ENCODE assay signal across 19 cellular contexts in genomic region chr2:146240376-146240775, GRCh38.
DNase-seq lines count a peak whose midpoint lies in the region; ATAC-seq, FAIRE-seq and TF ChIP-seq lines count a peak whose summit lies in the region.
"Had no signal": no experiment of that assay in that cellular context is flagged by ENCODE, and none has a peak within 500 bp of the region (broad histone marks: within the 10 kb centered on the region; RNA-seq: fewer than 3 reads in every experiment).

No MANE protein-coding gene starts in this region.

- no peak for TF ChIP-seq RAD21 in GM12878 (IDR thresholded peaks at IDR 0.05; ENCODE audit: insufficient read depth, low read depth, low read length)

- H3K79me2 ChIP-seq in GM12878 (ENCODE audit: control insufficient read depth, insufficient read depth, low read length) (no peaks in the 10 kb centered on the region), Karpas-422 (ENCODE audit: low read length) (no peaks in the 10 kb centered on the region)

- TF ChIP-seq POLR2A in GM12878 (IDR thresholded peaks at IDR 0.05; ENCODE audit: low read depth, low read length) (no peak), lower leg skin (IDR thresholded peaks at IDR 0.05) (no peak), gastrocnemius medialis (IDR thresholded peaks at IDR 0.05) (no peak)

- H3K9me3 ChIP-seq in left ventricle myocardium inferior (replicated peaks) (no peaks in the 10 kb centered on the region), right cardiac atrium (ENCODE audit: control insufficient read depth, low read length) (no peaks in the 10 kb centered on the region), GM12878 (replicated peaks; ENCODE audit: control insufficient read depth, insufficient read depth, low read length) (no peaks in the 10 kb centered on the region), gastrocnemius medialis (no peaks in the 10 kb centered on the region), Karpas-422 (ENCODE audit: low read length) (no peaks in the 10 kb centered on the region)

- ATAC-seq in right cardiac atrium = no peak
- ATAC-seq in GM12878 = 0 out of 3 replicates have a peak, but pooled peaks have one; percentile 23
- peak; percentile 63 for ATAC-seq in left colon
- no peak for ATAC-seq in gastrocnemius medialis
- ATAC-seq: GM23338, Panc1, Right ventricle myocardium inferior had no signal

- BruUV-seq in GM12878 (replicated peaks; lab: Mats Ljungman, UMichigan) = no TSS peak

- H2AFZ ChIP-seq in GM12878 (ENCODE audit: control insufficient read depth, low read depth, low read length) (no peak overlapping the region), Karpas-422 (ENCODE audit: low read length) (no peak overlapping the region)
- H2AFZ ChIP-seq: GM23338 had no signal

- POLR2A ChIA-PET in GM12878 (lab: Charles Lee) = interaction anchor here (1.0 kb wide), 1 partner anchor 11 kb away, joined by 3 read pairs; no protein-coding TSS in a partner anchor

- RAD21 ChIA-PET in GM12878 (lab: Charles Lee; ENCODE audit: unreplicated experiment) = no interaction called here

- TF ChIP-seq CTCF in left ventricle myocardium inferior (IDR thresholded peaks at IDR 0.05; ENCODE audit: borderline replicate concordance) (no peak), GM12878 (IDR thresholded peaks at IDR 0.05 in 2 of 3, conservative IDR thresholded peaks at IDR 0.05 in 1 of 3; ENCODE audit: control insufficient read depth in 2 of 3, extremely low read depth in 1 of 3, insufficient read depth in 1 of 3, low read depth in 3 of 3, low read length in 3 of 3) (no peak), lower leg skin (IDR thresholded peaks at IDR 0.05) (no peak), gastrocnemius medialis (IDR thresholded peaks at IDR 0.05 in 4 of 5, conservative IDR thresholded peaks at IDR 0.05 in 1 of 5) (no peak)

- H3K4me2 ChIP-seq in GM12878 (ENCODE audit: control insufficient read depth, insufficient read depth) (no peak overlapping the region), Karpas-422 (ENCODE audit: low read depth, low read length, poor library complexity, severe bottlenecking) (no peak overlapping the region)
- H3K4me2 ChIP-seq: GM23338 had no signal

- in situ Hi-C loops in GM12878 (cut with MboI) = no loop called here
- in situ Hi-C loops in gastrocnemius medialis (cut with MboI; ENCODE audit: low sequenced_read_pairs in 4 of 4) = no loop called here

- no peaks in the 10 kb centered on the region for H3K4me1 ChIP-seq in left ventricle myocardium inferior
- H3K4me1 ChIP-seq in right cardiac atrium (ENCODE audit: control insufficient read depth, insufficient read depth, low read length) = no peaks in the 10 kb centered on the region
- no peaks in the 10 kb centered on the region for H3K4me1 ChIP-seq in GM12878 (ENCODE audit: control insufficient read depth, insufficient read depth, low read length)
- H3K4me1 ChIP-seq in gastrocnemius medialis = no peaks in the 10 kb centered on the region
- H3K4me1 ChIP-seq in Karpas-422 (ENCODE audit: low read length) = no peaks in the 10 kb centered on the region

- H3K27ac ChIP-seq in left ventricle myocardium inferior (replicated peaks) (peak overlapping the region; percentile 22), right cardiac atrium (ENCODE audit: low read length) (no peak overlapping the region), GM12878 (ENCODE audit: control insufficient read depth, insufficient read depth) (no peak overlapping the region), gastrocnemius medialis (no peak overlapping the region), Karpas-422 (ENCODE audit: low read length) (no peak overlapping the region)

- H3K27me3 ChIP-seq in left ventricle myocardium inferior (ENCODE audit: low read depth) = no peaks in the 10 kb centered on the region
- no peaks in the 10 kb centered on the region for H3K27me3 ChIP-seq in right cardiac atrium (ENCODE audit: control insufficient read depth, insufficient read depth)
- H3K27me3 ChIP-seq in GM12878 (replicated peaks in 1 of 2; ENCODE audit: control insufficient read depth in 2 of 2, insufficient read depth in 2 of 2, low read length in 1 of 2) = no peaks in the 10 kb centered on the region
- H3K27me3 ChIP-seq in gastrocnemius medialis = no peaks in the 10 kb centered on the region
- H3K27me3 ChIP-seq in Karpas-422 (ENCODE audit: low read length) = no peaks in the 10 kb centered on the region

- H3K9me2 ChIP-seq in Karpas-422 (replicated peaks; ENCODE audit: insufficient read depth, low read length) = no peaks in the 10 kb centered on the region

- no peak for FAIRE-seq in GM12878 (lab: Jason Lieb, UNC)
- FAIRE-seq: A204.1 had no signal

- no peak overlapping the region for H3K4me3 ChIP-seq in left ventricle myocardium inferior
- no peak overlapping the region for H3K4me3 ChIP-seq in right cardiac atrium (ENCODE audit: low read length)
- H3K4me3 ChIP-seq in GM12878 = no peak overlapping the region
- no peak overlapping the region for H3K4me3 ChIP-seq in lower leg skin (ENCODE audit: low read depth, poor library complexity, severe bottlenecking)
- H3K4me3 ChIP-seq in gastrocnemius medialis = no peak overlapping the region
- no peak overlapping the region for H3K4me3 ChIP-seq in Karpas-422 (ENCODE audit: low read length)
- H3K4me3 ChIP-seq: GM23338 had no signal

- DNase-seq in left ventricle myocardium inferior (no peak), right cardiac atrium (no peak), GM12878 (ENCODE audit: low read depth, low spot score) (no peak), left colon (peak in 1 of 2 donors; percentile 5), lower leg skin (ENCODE audit: low spot score in 2 of 2) (no peak), gastrocnemius medialis (no peak), Karpas-422 (no peak), NCI-H1436 treated with DMSO at 0.1 percent for 48 hours (lab: John Stamatoyannopoulos, UW) (no peak)
- DNase-seq: CD4-positive, CD25-positive, alpha-beta regulatory T cell; DMS79 treated with DMSO at 0.1 percent for 48 hours; GF-D8; NCI-H1436; NCI-H2107; NCI-H226; NCI-H774 had no signal

- intact Hi-C loops in left ventricle myocardium inferior (cut with micrococcal nuclease) = no loop called here
- intact Hi-C loops in right cardiac atrium (cut with DNase I) = no loop called here
- intact Hi-C loops in GM12878 (cut with micrococcal nuclease; ENCODE audit: unreplicated experiment) = no loop called here
- intact Hi-C loops in left colon (cut with DNase I, micrococcal nuclease) = no loop called here
- intact Hi-C loops in lower leg skin (cut with DNase I; ENCODE audit: low total_unique reads) = no loop called here
- intact Hi-C loops in gastrocnemius medialis (cut with DNase I; ENCODE audit: low total_unique reads) = no loop called here

- H4K20me1 ChIP-seq in GM12878 (ENCODE audit: control insufficient read depth, insufficient read depth) (no peaks in the 10 kb centered on the region), Karpas-422 (ENCODE audit: insufficient read depth, low read depth, low read length) (no peaks in the 10 kb centered on the region)

- H3K9ac ChIP-seq in GM12878 (ENCODE audit: control insufficient read depth, insufficient read depth, low read length) (no peak overlapping the region), Karpas-422 (ENCODE audit: low read length) (no peak overlapping the region)

- CTCF ChIA-PET in GM12878 (lab: Yijun Ruan, JAX) = interaction anchor here (1.4 kb wide), 1 partner anchor 17 kb away, joined by 4 read pairs; no protein-coding TSS in a partner anchor

- H3K36me3 ChIP-seq in left ventricle myocardium inferior = no peaks in the 10 kb centered on the region
- no peaks in the 10 kb centered on the region for H3K36me3 ChIP-seq in GM12878 (ENCODE audit: control insufficient read depth in 2 of 2, insufficient read depth in 2 of 2, low read length in 1 of 2)
- no peaks in the 10 kb centered on the region for H3K36me3 ChIP-seq in gastrocnemius medialis
- no peaks in the 10 kb centered on the region for H3K36me3 ChIP-seq in Karpas-422 (ENCODE audit: insufficient read depth, low read length)

- no peak for TF ChIP-seq EP300 in GM12878 (IDR thresholded peaks at IDR 0.05; ENCODE audit: borderline replicate concordance in 1 of 2, control insufficient read depth in 1 of 2, low read depth in 2 of 2, low read length in 2 of 2)

- SMC1A ChIA-PET in GM12878 (lab: Charles Lee; ENCODE audit: uncharacterized antibody, unreplicated experiment) = interaction anchor here (0.8 to 1.4 kb wide), 4 partner anchors 9 to 27 kb away, joined by 3 to 5 read pairs (median 3); no protein-coding TSS in a partner anchor

- 70% methylated on average over 2 of the region's 2 CpGs for WGBS in right cardiac atrium
- 0% methylated on average over 2 of the region's 2 CpGs for WGBS in GM12878 (ENCODE audit: insufficient coverage, insufficient replicate concordance, low lambda C conversion rate, missing lambda C conversion rate)
- WGBS in lower leg skin, 2 donors = 21 to 28% methylated on average over 2 of the region's 2 CpGs

TF ChIP-seq in GM12878, 131 proteins besides CTCF, POLR2A, EP300 and RAD21:
- no peak for TF ChIP-seq HDAC6 (IDR thresholded peaks at IDR 0.05; ENCODE audit: unreplicated experiment)
- TF ChIP-seq CBFB (IDR thresholded peaks at IDR 0.05; ENCODE audit: low read depth) = no peak
- no peak for TF ChIP-seq SMAD5 (IDR thresholded peaks at IDR 0.05; ENCODE audit: low read depth)
- no peak for TF ChIP-seq MXI1 (IDR thresholded peaks at IDR 0.05; ENCODE audit: low read depth, low read length)
- no peak for TF ChIP-seq CBX5 (IDR thresholded peaks at IDR 0.05; ENCODE audit: low read depth)
- no peak for TF ChIP-seq MEF2B (IDR thresholded peaks at IDR 0.05; ENCODE audit: partially characterized antibody, poor library complexity, severe bottlenecking)

Comparison
In these comparisons a context has a peak if more than half of its experiments do, and no peak if none do; other contexts are left out.
1. ATAC-seq: peak in GM12878 (single experiment) and left colon (single experiment); none in right cardiac atrium (0 of 2) and gastrocnemius medialis (0 of 2).